ENCODE assay signal across 8 cellular contexts in the genomic region with DNA sequence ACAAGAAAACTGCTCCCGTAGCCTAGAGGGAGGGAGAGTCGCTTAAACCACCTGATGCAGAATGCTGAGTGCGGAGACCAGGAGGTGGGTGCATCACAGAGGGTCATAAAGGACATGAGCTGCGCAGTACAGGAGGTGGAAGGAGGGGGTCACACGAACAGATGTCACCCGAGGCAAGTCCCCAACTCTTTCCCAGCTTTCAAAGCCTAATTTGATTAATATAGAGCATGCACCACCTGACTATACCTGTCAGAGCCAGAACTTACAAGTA. TPM values are rescaled to one million over a fixed set of nuclear protein-coding genes. Genes with fewer than 3 reads are reported as not detected.
DNase-seq lines count a peak whose midpoint lies in the region; ATAC-seq and TF ChIP-seq lines count a peak whose summit lies in the region.

No MANE protein-coding gene starts in this region.

- H3K9me3 ChIP-seq in thyroid gland: no peaks in the 10 kb centered on the region

- TF ChIP-seq POLR2A in thyroid gland (IDR thresholded peaks at IDR 0.05): no peak

- CTCF ChIA-PET in activated naive CD4-positive, alpha-beta T cell treated with anti-CD3 and anti-CD28 coated beads, Interleukin-2, amount 10 ng/mL, durations not matched to agents 7 days and 5 days (lab: Charles Lee): interaction anchor here (0.8 to 3.0 kb wide), 3 partner anchors 11 to 39 kb away, joined by 3 to 9 read pairs (median 4); no protein-coding TSS in a partner anchor

- H3K27ac ChIP-seq in thyroid gland: peak overlapping the region in 2 of 3 donors; percentile 67 to 73

- intact Hi-C loops in activated T-helper 1 cell treated with anti-CD3 and anti-CD28 coated beads, Interleukin-12 subunit alpha, Interleukin-12 subunit beta, Interleukin-2, Interleukin-4 antibody, amounts not matched to agents 30 ng/mL and 10 ng/mL and 1 ng/mL, durations not matched to agents 14 hours and 24 hours and 36 hours (cut with micrococcal nuclease): loop anchor here (5.0 to 10.0 kb wide), 5 partner anchors 312 to 576 kb away; partner anchors contain the start of genes CCT6A, CHCHD2, MRPS17 and PSPH
- intact Hi-C loops in thyroid gland (cut with DNase I): no loop called here

- peak overlapping the region; percentile 88 for H3K27ac Mint-ChIP-seq in activated naive CD4-positive, alpha-beta T cell treated with anti-CD3 and anti-CD28 coated beads, Interleukin-2, amount 10 ng/mL, durations not matched to agents 7 days and 5 days
- H3K27ac Mint-ChIP-seq in activated T-helper 1 cell treated with anti-CD3 and anti-CD28 coated beads, Interleukin-12 subunit alpha, Interleukin-12 subunit beta, Interleukin-2, Interleukin-4 antibody, amounts not matched to agents 30 ng/mL and 10 ng/mL and 1 ng/mL, durations not matched to agents 14 hours and 24 hours and 36 hours: peak overlapping the region; percentile 92

- no peak for DNase-seq in activated naive CD4-positive, alpha-beta T cell treated with anti-CD3 and anti-CD28 coated beads, Interleukin-2, amount 10 ng/mL, durations not matched to agents 7 days and 5 days
- no peak for DNase-seq in activated naive CD4-positive, alpha-beta T cell treated with anti-CD3 and anti-CD28 coated beads, Interleukin-2, amount 50 U/mL, for 16 hours
- no peak for DNase-seq in activated T-helper 1 cell treated with anti-CD3 and anti-CD28 coated beads, Interleukin-12 subunit alpha, Interleukin-12 subunit beta, Interleukin-2, Interleukin-4 antibody, amounts not matched to agents 30 ng/mL and 10 ng/mL and 1 ng/mL, durations not matched to agents 14 hours and 24 hours and 36 hours (ENCODE audit: low spot score)
- DNase-seq in kidney epithelial cell (ENCODE audit: low read depth): no peak
- DNase-seq in thyroid gland: no peak
- DNase-seq in stimulated activated CD4-positive, alpha-beta T cell treated with anti-CD3 and anti-CD28 coated beads, Interleukin-2, amount 100 ng/mL, for 24 hours: no peak
- DNase-seq in NCI-H510A treated with DMSO at 0.1 percent for 48 hours (lab: John Stamatoyannopoulos, UW): no peak

- peaks cover 4% of the 10 kb centered on the region for H3K36me3 Mint-ChIP-seq in activated naive CD4-positive, alpha-beta T cell treated with anti-CD3 and anti-CD28 coated beads, Interleukin-2, amount 10 ng/mL, durations not matched to agents 7 days and 5 days
- H3K36me3 Mint-ChIP-seq in activated T-helper 1 cell treated with anti-CD3 and anti-CD28 coated beads, Interleukin-12 subunit alpha, Interleukin-12 subunit beta, Interleukin-2, Interleukin-4 antibody, amounts not matched to agents 30 ng/mL and 10 ng/mL and 1 ng/mL, durations not matched to agents 14 hours and 24 hours and 36 hours (ENCODE audit: low read depth): peaks cover 7% of the 10 kb centered on the region

- H3K4me1 ChIP-seq in thyroid gland: peaks cover 9 to 12% of the 10 kb centered on the region in 2 donors

- H3K36me3 ChIP-seq in kidney epithelial cell (ENCODE audit: control insufficient read depth, insufficient read depth, low read length): no peaks in the 10 kb centered on the region
- no peaks in the 10 kb centered on the region for H3K36me3 ChIP-seq in thyroid gland

- ATAC-seq in GM19397 (IDR thresholded peaks at IDR 0.05; ENCODE audit: unreplicated experiment): no peak

- peak overlapping the region; percentile 55 for H3K4me3 ChIP-seq in kidney epithelial cell (ENCODE audit: low read depth, low read length)
- H3K4me3 ChIP-seq in thyroid gland (replicated peaks in 1 of 3): peak overlapping the region in 1 of 3 donors; percentile 54

- no peaks in the 10 kb centered on the region for H3K27me3 Mint-ChIP-seq in activated naive CD4-positive, alpha-beta T cell treated with anti-CD3 and anti-CD28 coated beads, Interleukin-2, amount 10 ng/mL, durations not matched to agents 7 days and 5 days
- no peaks in the 10 kb centered on the region for H3K27me3 Mint-ChIP-seq in activated T-helper 1 cell treated with anti-CD3 and anti-CD28 coated beads, Interleukin-12 subunit alpha, Interleukin-12 subunit beta, Interleukin-2, Interleukin-4 antibody, amounts not matched to agents 30 ng/mL and 10 ng/mL and 1 ng/mL, durations not matched to agents 14 hours and 24 hours and 36 hours (ENCODE audit: insufficient read depth)

- no peaks in the 10 kb centered on the region for H3K9me3 Mint-ChIP-seq in activated naive CD4-positive, alpha-beta T cell treated with anti-CD3 and anti-CD28 coated beads, Interleukin-2, amount 10 ng/mL, durations not matched to agents 7 days and 5 days
- peaks cover 5% of the 10 kb centered on the region for H3K9me3 Mint-ChIP-seq in activated T-helper 1 cell treated with anti-CD3 and anti-CD28 coated beads, Interleukin-12 subunit alpha, Interleukin-12 subunit beta, Interleukin-2, Interleukin-4 antibody, amounts not matched to agents 30 ng/mL and 10 ng/mL and 1 ng/mL, durations not matched to agents 14 hours and 24 hours and 36 hours

- peak overlapping the region; percentile 76 for H3K4me3 Mint-ChIP-seq in activated naive CD4-positive, alpha-beta T cell treated with anti-CD3 and anti-CD28 coated beads, Interleukin-2, amount 10 ng/mL, durations not matched to agents 7 days and 5 days
- peak overlapping the region; percentile 94 for H3K4me3 Mint-ChIP-seq in activated T-helper 1 cell treated with anti-CD3 and anti-CD28 coated beads, Interleukin-12 subunit alpha, Interleukin-12 subunit beta, Interleukin-2, Interleukin-4 antibody, amounts not matched to agents 30 ng/mL and 10 ng/mL and 1 ng/mL, durations not matched to agents 14 hours and 24 hours and 36 hours

- no peak for TF ChIP-seq CTCF in kidney epithelial cell (IDR thresholded peaks at IDR 0.05; ENCODE audit: insufficient read depth, low read length, poor library complexity, severe bottlenecking)
- TF ChIP-seq CTCF in thyroid gland (IDR thresholded peaks at IDR 0.05): no peak

- 54% methylated on average over 6 of the region's 6 CpGs for WGBS in thyroid gland, 2 donors

- H3K4me1 Mint-ChIP-seq in activated naive CD4-positive, alpha-beta T cell treated with anti-CD3 and anti-CD28 coated beads, Interleukin-2, amount 10 ng/mL, durations not matched to agents 7 days and 5 days: peaks cover 65% of the 10 kb centered on the region
- H3K4me1 Mint-ChIP-seq in activated T-helper 1 cell treated with anti-CD3 and anti-CD28 coated beads, Interleukin-12 subunit alpha, Interleukin-12 subunit beta, Interleukin-2, Interleukin-4 antibody, amounts not matched to agents 30 ng/mL and 10 ng/mL and 1 ng/mL, durations not matched to agents 14 hours and 24 hours and 36 hours (ENCODE audit: low read depth): peaks cover 63% of the 10 kb centered on the region

- H3K27me3 ChIP-seq in kidney epithelial cell (ENCODE audit: control insufficient read depth, insufficient read depth, low read length) (no peaks in the 10 kb centered on the region), thyroid gland (no peaks in the 10 kb centered on the region)

RNA-seq across cellular contexts. Expression of gene VOPP1, which starts 0.9 kb away (rescaled TPM):
- 96.3 and 102 TPM in 2 replicates for total RNA-seq in activated T-helper 1 cell treated with anti-CD3 and anti-CD28 coated beads, Interleukin-12 subunit alpha, Interleukin-12 subunit beta, Interleukin-2, Interleukin-4 antibody, amounts not matched to agents 30 ng/mL and 10 ng/mL and 1 ng/mL, durations not matched to agents 14 hours and 24 hours and 36 hours
- total RNA-seq in kidney epithelial cell: 115 and 118 TPM in 2 replicates
- 10 to 100 TPM; 42.6 to 58.0 (median 46.2) TPM for total RNA-seq in thyroid gland
